Comparison of ENCODE assay signal across 1 cellular context in the genomic region with DNA sequence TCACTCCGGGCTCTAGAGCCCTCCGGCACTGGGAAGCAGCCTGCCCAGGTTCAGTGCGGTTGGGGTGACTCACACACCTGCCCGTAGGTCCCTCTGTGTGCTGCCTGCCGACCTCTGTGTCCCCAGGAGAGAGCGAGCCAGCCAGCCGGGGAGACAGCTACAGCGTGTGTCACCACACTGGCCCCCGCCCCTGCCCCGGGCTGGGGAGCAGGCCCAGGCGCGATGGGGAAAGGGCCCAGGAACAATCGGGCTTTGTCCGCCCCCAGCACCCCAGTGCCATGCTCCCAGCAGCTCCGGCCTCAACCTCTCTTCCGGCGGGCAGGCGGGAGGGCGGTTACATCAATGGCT.
A peak's percentile ranks its signal among the peaks of the same experiment; 100 is the strongest.
TF ChIP-seq lines count a peak whose summit lies in the region.

A gene (minus strand): TSS at position 179 of the 348 bp plus-strand sequence. CDS start 1,487 bp downstream, outside the sequence.

TF ChIP-seq in HCT116, 20 proteins besides CTCF, POLR2A, EP300 and RAD21:
- TF ChIP-seq YY1 (IDR thresholded peaks at IDR 0.05; ENCODE audit: extremely low read depth, insufficient replicate concordance, low read depth, low read length): peak; percentile 66
- TF ChIP-seq ZNF274 (IDR thresholded peaks at IDR 0.05; ENCODE audit: low read depth, low read length): no peak
- TF ChIP-seq SRF (IDR thresholded peaks at IDR 0.05; ENCODE audit: low read depth): no peak
- peak; percentile 83 for TF ChIP-seq FOSL1 (IDR thresholded peaks at IDR 0.05; ENCODE audit: low read depth)
- TF ChIP-seq EGR1 (IDR thresholded peaks at IDR 0.05; ENCODE audit: low read depth): peak; percentile 35
- TF ChIP-seq TCF7L2 (IDR thresholded peaks at IDR 0.05; ENCODE audit: borderline replicate concordance, extremely low read depth, insufficient read depth, insufficient read length): no peak
- TF ChIP-seq ZFX (IDR thresholded peaks at IDR 0.05): no peak
- TF ChIP-seq SP1 (IDR thresholded peaks at IDR 0.05; ENCODE audit: low read depth): peak; percentile 86
- peak; percentile 90 for TF ChIP-seq CBX3 (IDR thresholded peaks at IDR 0.05; ENCODE audit: low read depth)
- TF ChIP-seq, protein P1, sequence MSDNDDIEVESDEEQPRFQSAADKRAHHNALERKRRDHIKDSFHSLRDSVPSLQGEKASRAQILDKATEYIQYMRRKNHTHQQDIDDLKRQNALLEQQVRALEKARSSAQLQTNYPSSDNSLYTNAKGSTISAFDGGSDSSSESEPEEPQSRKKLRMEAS (IDR thresholded peaks at IDR 0.05): peak; percentile 84
- peak; percentile 89 for TF ChIP-seq JUND (IDR thresholded peaks at IDR 0.05)
- TF ChIP-seq EZH2phosphoT487 (IDR thresholded peaks at IDR 0.05; ENCODE audit: borderline replicate concordance): no peak
- TF ChIP-seq, protein P2, sequence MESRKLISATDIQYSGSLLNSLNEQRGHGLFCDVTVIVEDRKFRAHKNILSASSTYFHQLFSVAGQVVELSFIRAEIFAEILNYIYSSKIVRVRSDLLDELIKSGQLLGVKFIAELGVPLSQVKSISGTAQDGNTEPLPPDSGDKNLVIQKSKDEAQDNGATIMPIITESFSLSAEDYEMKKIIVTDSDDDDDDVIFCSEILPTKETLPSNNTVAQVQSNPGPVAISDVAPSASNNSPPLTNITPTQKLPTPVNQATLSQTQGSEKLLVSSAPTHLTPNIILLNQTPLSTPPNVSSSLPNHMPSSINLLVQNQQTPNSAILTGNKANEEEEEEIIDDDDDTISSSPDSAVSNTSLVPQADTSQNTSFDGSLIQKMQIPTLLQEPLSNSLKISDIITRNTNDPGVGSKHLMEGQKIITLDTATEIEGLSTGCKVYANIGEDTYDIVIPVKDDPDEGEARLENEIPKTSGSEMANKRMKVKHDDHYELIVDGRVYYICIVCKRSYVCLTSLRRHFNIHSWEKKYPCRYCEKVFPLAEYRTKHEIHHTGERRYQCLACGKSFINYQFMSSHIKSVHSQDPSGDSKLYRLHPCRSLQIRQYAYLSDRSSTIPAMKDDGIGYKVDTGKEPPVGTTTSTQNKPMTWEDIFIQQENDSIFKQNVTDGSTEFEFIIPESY (IDR thresholded peaks at IDR 0.05; ENCODE audit: extremely low read depth, insufficient replicate concordance, low read length): no peak
- no peak for TF ChIP-seq EZH2 (IDR thresholded peaks at IDR 0.05)
- peak; percentile 73 for TF ChIP-seq POLR2AphosphoS5 (IDR thresholded peaks at IDR 0.05; ENCODE audit: low read depth, low read length)
TF ChIP-seq in HCT116: peak in this region for 8.
